1 cellular context compared by ENCODE assay signal in the genomic region with DNA sequence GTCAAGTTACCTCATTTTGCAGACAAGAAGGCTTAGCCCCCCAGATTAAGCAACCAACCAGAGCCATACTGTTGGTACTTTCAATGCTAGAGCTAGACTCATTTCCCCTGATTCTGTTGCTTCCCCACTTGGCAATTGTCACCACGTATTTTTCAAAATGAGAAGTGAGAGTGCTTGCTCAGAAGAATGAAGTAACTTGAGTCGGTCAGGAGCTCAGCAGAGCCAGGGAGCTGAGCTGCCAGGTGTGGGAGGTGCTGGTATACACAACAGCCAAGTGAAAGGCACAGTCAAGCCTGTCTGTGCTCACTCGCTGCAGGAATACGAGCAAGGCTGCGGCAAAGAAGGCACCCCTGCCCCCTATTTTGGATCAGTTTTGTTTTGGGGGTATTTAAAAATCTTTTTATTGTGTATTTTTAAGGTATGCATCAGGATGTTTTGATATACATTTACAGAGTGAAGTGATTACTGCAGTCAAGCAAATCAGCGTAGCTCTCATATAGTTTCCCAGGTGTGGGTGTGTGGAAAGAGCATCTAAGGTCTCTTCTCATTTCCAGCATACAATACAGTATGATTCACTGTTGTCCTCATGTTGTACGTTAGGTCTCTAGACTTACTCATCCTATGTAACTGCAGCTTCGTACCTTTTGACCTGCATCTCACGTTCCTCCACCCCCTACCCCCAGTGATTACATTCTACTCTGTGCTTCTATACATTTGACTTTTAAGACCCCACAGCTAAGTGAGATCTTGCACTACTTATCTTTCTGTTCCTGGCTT.
TF ChIP-seq lines count a peak whose summit lies in the region.

No MANE protein-coding gene starts in this region.

TF ChIP-seq in SK-N-SH, 30 proteins besides CTCF, POLR2A, EP300 and RAD21 (continued from another document):
- TF ChIP-seq, protein P1, sequence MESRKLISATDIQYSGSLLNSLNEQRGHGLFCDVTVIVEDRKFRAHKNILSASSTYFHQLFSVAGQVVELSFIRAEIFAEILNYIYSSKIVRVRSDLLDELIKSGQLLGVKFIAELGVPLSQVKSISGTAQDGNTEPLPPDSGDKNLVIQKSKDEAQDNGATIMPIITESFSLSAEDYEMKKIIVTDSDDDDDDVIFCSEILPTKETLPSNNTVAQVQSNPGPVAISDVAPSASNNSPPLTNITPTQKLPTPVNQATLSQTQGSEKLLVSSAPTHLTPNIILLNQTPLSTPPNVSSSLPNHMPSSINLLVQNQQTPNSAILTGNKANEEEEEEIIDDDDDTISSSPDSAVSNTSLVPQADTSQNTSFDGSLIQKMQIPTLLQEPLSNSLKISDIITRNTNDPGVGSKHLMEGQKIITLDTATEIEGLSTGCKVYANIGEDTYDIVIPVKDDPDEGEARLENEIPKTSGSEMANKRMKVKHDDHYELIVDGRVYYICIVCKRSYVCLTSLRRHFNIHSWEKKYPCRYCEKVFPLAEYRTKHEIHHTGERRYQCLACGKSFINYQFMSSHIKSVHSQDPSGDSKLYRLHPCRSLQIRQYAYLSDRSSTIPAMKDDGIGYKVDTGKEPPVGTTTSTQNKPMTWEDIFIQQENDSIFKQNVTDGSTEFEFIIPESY (IDR thresholded peaks at IDR 0.05; ENCODE audit: borderline replicate concordance, low read depth) = no peak
- TF ChIP-seq, protein P2, sequence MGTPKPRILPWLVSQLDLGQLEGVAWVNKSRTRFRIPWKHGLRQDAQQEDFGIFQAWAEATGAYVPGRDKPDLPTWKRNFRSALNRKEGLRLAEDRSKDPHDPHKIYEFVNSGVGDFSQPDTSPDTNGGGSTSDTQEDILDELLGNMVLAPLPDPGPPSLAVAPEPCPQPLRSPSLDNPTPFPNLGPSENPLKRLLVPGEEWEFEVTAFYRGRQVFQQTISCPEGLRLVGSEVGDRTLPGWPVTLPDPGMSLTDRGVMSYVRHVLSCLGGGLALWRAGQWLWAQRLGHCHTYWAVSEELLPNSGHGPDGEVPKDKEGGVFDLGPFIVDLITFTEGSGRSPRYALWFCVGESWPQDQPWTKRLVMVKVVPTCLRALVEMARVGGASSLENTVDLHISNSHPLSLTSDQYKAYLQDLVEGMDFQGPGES (IDR thresholded peaks at IDR 0.05; ENCODE audit: low read depth, low read length) = no peak
- TF ChIP-seq EZH2phosphoT487 (IDR thresholded peaks at IDR 0.05; ENCODE audit: borderline replicate concordance, low read depth) (no peak), GABPA (IDR thresholded peaks at IDR 0.05; ENCODE audit: low read depth) (no peak), RXRA (IDR thresholded peaks at IDR 0.05; ENCODE audit: borderline replicate concordance, low read depth) (no peak), FOXJ3 (CRISPR knock-in tag; IDR thresholded peaks at IDR 0.05) (no peak), RFX5 (IDR thresholded peaks at IDR 0.05; ENCODE audit: low read length) (no peak)
